ENCODE assay signal across 16 cellular contexts in the genomic region with DNA sequence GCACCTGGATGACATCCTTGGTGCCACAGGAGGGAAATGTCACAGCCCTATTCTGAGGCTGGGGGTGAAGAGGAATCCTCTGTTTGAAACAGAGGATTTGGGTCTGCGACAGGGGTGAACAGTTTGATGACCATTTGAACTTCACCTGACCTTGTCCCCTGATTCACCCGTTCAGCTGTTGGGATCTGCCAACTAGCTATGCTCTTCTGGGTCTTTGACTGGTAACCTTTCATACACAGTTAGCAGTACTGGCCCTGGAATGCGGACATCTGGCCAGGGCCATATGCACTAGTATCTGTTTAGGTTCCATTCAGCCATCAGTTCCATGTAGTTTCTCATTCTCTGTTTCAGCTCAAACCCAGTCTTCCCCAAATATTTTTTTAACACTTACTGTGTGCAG. TPM values are rescaled to one million over a fixed set of nuclear protein-coding genes. Genes with fewer than 3 reads are reported as not detected.
DNase-seq lines count a peak whose midpoint lies in the region; ATAC-seq and TF ChIP-seq lines count a peak whose summit lies in the region.
"Had no signal": no experiment of that assay in that cellular context is flagged by ENCODE, and none has a peak within 500 bp of the region (broad histone marks: within the 10 kb centered on the region; RNA-seq: fewer than 3 reads in every experiment).

No MANE protein-coding gene starts in this region.

- DNase-seq in NCI-H1694 treated with DMSO at 0.1 percent for 48 hours (lab: John Stamatoyannopoulos, UW) (peak; percentile 11), NCI-H1694 (lab: John Stamatoyannopoulos, UW) (no peak), caudate nucleus (lab: John Stamatoyannopoulos, UW) (no peak), thyroid gland (no peak), SKM-1 (lab: John Stamatoyannopoulos, UW; ENCODE audit: unreplicated experiment) (no peak)
- DNase-seq: activated CD4-positive, alpha-beta T cell treated with anti-CD3 and anti-CD28 coated beads for 48 hours; activated T-cell treated with anti-CD3 and anti-CD28 coated beads, Interleukin-2, amount 50 U/mL, for 1 hour; CD8-positive, alpha-beta memory T cell; cortex of kidney; spleen; T-helper 9 cell had no signal

- H3K27ac ChIP-seq in caudate nucleus (ENCODE audit: low read depth, low read length) (peak overlapping the region; percentile 98), muscle layer of colon (ENCODE audit: low read depth, low read length) (peak overlapping the region; percentile 79), thyroid gland (peak overlapping the region; percentile 83 to 89 (median 86))

- H3K27me3 ChIP-seq in muscle layer of colon (ENCODE audit: control insufficient read depth in 1 of 2, insufficient read depth in 2 of 2, low read length in 2 of 2), result no peaks in the 10 kb centered on the region
- no peaks in the 10 kb centered on the region for H3K27me3 ChIP-seq in thyroid gland
- H3K27me3 ChIP-seq: spleen had no signal

- no peak for TF ChIP-seq CTCF in thyroid gland (IDR thresholded peaks at IDR 0.05)

- no peak for TF ChIP-seq POLR2A in thyroid gland (IDR thresholded peaks at IDR 0.05)

- peaks cover 60% of the 10 kb centered on the region for H3K4me1 ChIP-seq in muscle layer of colon (ENCODE audit: insufficient read depth, low read length)
- H3K4me1 ChIP-seq in thyroid gland, result peaks cover 61 to 77% of the 10 kb centered on the region in 2 donors

- H3K4me3 ChIP-seq in muscle layer of colon (ENCODE audit: low read depth in 1 of 2, low read length in 2 of 2), result no peak overlapping the region
- H3K4me3 ChIP-seq in thyroid gland (replicated peaks in 1 of 3), result no peak overlapping the region
- H3K4me3 ChIP-seq: GM12878, lung, spleen had no signal

- ATAC-seq in HG03354 (IDR thresholded peaks at IDR 0.05; ENCODE audit: poor library complexity, severe bottlenecking, unreplicated experiment) (no peak), HG02973 (IDR thresholded peaks at IDR 0.05; ENCODE audit: unreplicated experiment) (no peak)
- ATAC-seq: GM12878 had no signal

- intact Hi-C loops in thyroid gland (cut with DNase I), result no loop called here

- peaks cover 4% of the 10 kb centered on the region for H3K36me3 ChIP-seq in muscle layer of colon (ENCODE audit: insufficient read depth, low read length)
- peaks cover under 1 to 2% of the 10 kb centered on the region in 2 donors for H3K36me3 ChIP-seq in thyroid gland

- H3K9me3 ChIP-seq in muscle layer of colon (ENCODE audit: low read length) (no peaks in the 10 kb centered on the region), thyroid gland (no peaks in the 10 kb centered on the region)
- H3K9me3 ChIP-seq: spleen had no signal

- 76 to 82% methylated on average over 3 of the region's 3 CpGs for WGBS in thyroid gland, 2 donors

- peak overlapping the region; percentile 48 for H3K9ac ChIP-seq in muscle layer of colon (ENCODE audit: low read length)

RNA-seq across cellular contexts. Expression of gene TTC7A, which starts 47.2 kb away (rescaled TPM):
- total RNA-seq in thyroid gland, result 10 to 100 TPM; 27.5 to 46.8 (median 39.5) TPM
